Comparison of ENCODE assay signal across 26 cellular contexts in the genomic region with DNA sequence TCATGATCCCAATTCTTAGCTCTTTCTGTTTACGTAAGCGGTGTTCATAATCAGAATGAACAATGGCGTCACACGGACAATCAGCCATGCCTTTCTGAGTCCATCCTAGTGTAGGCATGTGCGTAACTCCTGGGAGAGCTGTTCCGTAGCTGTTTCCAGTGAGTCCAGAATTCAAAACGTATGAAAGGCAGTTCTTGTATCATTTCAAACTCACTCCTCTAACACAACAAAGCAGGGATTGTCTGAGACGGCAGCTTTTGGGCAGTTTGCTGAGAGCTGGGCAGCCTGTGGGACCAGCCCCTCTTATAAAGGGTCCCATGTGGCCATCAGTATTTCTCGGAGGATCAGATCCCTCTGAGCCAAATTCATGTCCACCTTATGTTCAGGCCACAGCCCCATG. TPM values are rescaled to one million over a fixed set of nuclear protein-coding genes. Genes with fewer than 3 reads are reported as not detected.
DNase-seq lines count a peak whose midpoint lies in the region; ATAC-seq and TF ChIP-seq lines count a peak whose summit lies in the region.
"Had no signal": no experiment of that assay in that cellular context is flagged by ENCODE, and none has a peak within 500 bp of the region (broad histone marks: within the 10 kb centered on the region; RNA-seq: fewer than 3 reads in every experiment).

No MANE protein-coding gene starts in this region.

- H3K4me1 ChIP-seq in trophoblast cell (ENCODE audit: control insufficient read depth in 1 of 2, insufficient read depth in 2 of 2, low read length in 2 of 2): peaks cover 0 to 2% of the 10 kb centered on the region in 2 experiments
- H3K4me1 ChIP-seq: Peyer's patch, prostate gland, SJSA1, uterus had no signal

- H3K27me3 ChIP-seq in trophoblast cell (ENCODE audit: insufficient read depth, low read length): no peaks in the 10 kb centered on the region
- H3K27me3 ChIP-seq: heart right ventricle, Peyer's patch, SJSA1, uterus had no signal

- no peak overlapping the region for H2BK120ac ChIP-seq in trophoblast cell (ENCODE audit: insufficient read depth, low read length, poor library complexity)

- H3K27ac ChIP-seq in C4-2B (peak overlapping the region; percentile 61; the same call in 1 of the 2 replicates), trophoblast cell (ENCODE audit: low read depth, low read length) (no peak overlapping the region)
- H3K27ac ChIP-seq: heart right ventricle, Peyer's patch, prostate gland, SJSA1, skin epidermis, uterus had no signal

- H3K79me2 ChIP-seq in trophoblast cell (ENCODE audit: control insufficient read depth, insufficient read depth, low read length, poor library complexity): no peaks in the 10 kb centered on the region

- TF ChIP-seq CTCF in C4-2B (conservative IDR thresholded peaks at IDR 0.05): no peak

- H3K4me2 ChIP-seq in trophoblast cell (ENCODE audit: low read length): no peak overlapping the region

- no peak overlapping the region for H2BK5ac ChIP-seq in trophoblast cell (ENCODE audit: low read depth, low read length, poor library complexity)

- peaks cover 4 to 6% of the 10 kb centered on the region in 2 experiments for H3K36me3 ChIP-seq in trophoblast cell (ENCODE audit: control insufficient read depth in 1 of 2, insufficient read depth in 2 of 2, low read length in 2 of 2)
- H3K36me3 ChIP-seq: Peyer's patch, prostate gland, SJSA1, uterus had no signal

- peak overlapping the region; percentile 9 for H2AK5ac ChIP-seq in trophoblast cell (ENCODE audit: low read length)

- H3K4ac ChIP-seq in trophoblast cell (ENCODE audit: low read depth, low read length): no peak overlapping the region

- no peak overlapping the region for H4K8ac ChIP-seq in trophoblast cell (ENCODE audit: low read depth, low read length)

- H3K23ac ChIP-seq in trophoblast cell (ENCODE audit: low read length): no peak overlapping the region

- H3K14ac ChIP-seq in trophoblast cell (ENCODE audit: low read length): no peak overlapping the region

- no peaks in the 10 kb centered on the region for H3K9me3 ChIP-seq in trophoblast cell (ENCODE audit: insufficient read depth, low read depth, low read length)
- H3K9me3 ChIP-seq: heart right ventricle, mucosa of descending colon, Peyer's patch, prostate gland, SJSA1, uterus had no signal

- WGBS in trophoblast cell (ENCODE audit: extremely low coverage, insufficient coverage, insufficient read length): no CpG with 5 or more reads among the region's 9 CpGs

- no peak overlapping the region for H2BK12ac ChIP-seq in trophoblast cell (ENCODE audit: low read length)

- no peak overlapping the region for H3K4me3 ChIP-seq in trophoblast cell (ENCODE audit: low read depth, low read length)
- H3K4me3 ChIP-seq: heart right ventricle, mucosa of descending colon, Peyer's patch, prostate gland, SJSA1, skin epidermis, uterus had no signal

- no peak overlapping the region for H3K18ac ChIP-seq in trophoblast cell (ENCODE audit: low read length)

- no peak overlapping the region for H3K9ac ChIP-seq in trophoblast cell (ENCODE audit: low read length)

- no peak for ATAC-seq in HG03520 (IDR thresholded peaks at IDR 0.05; ENCODE audit: unreplicated experiment)
- ATAC-seq: activated CD8-positive, alpha-beta memory T cell treated with anti-CD3 and anti-CD28 coated beads, Interleukin-2, amount 10 ng/mL, durations not matched to agents 7 days and 5 days; heart right ventricle; left ventricle myocardium superior; mucosa of descending colon; T-helper 17 cell had no signal

- no peak overlapping the region for H4K12ac ChIP-seq in trophoblast cell (ENCODE audit: low read depth, low read length)

- H4K91ac ChIP-seq in trophoblast cell (ENCODE audit: low read depth, low read length): no peak overlapping the region

- DNase-seq in amygdala (lab: John Stamatoyannopoulos, UW) (peak in 41 of 56 donors; percentile 1 to 70 (median 13)), hippocampal formation (lab: John Stamatoyannopoulos, UW) (peak; percentile 56 to 70), trophoblast cell (no peak), GOT3 (lab: John Stamatoyannopoulos, UW) (no peak)
- DNase-seq in effector CD8-positive, alpha-beta T cell (lab: John Stamatoyannopoulos, UW): no peak
- DNase-seq in activated naive CD4-positive, alpha-beta T cell treated with anti-CD3 and anti-CD28 coated beads, Interleukin-2, amount 50 U/mL, for 16 hours: no peak
- DNase-seq: activated CD4-positive, alpha-beta T cell treated with anti-CD3 and anti-CD28 coated beads, Interleukin-2, amount 10 ng/mL, durations not matched to agents 24 days and 14 days; activated CD8-positive, alpha-beta memory T cell treated with anti-CD3 and anti-CD28 coated beads, Interleukin-2, amount 10 ng/mL, durations not matched to agents 7 days and 5 days; activated naive CD4-positive, alpha-beta T cell treated with Interleukin-2 at 50 U/mL for 16 hours; activated T-cell treated with anti-CD3 and anti-CD28 coated beads, Interleukin-2, amount 50 U/mL, for 72 hours; cortex of kidney; H7; heart right ventricle; immature natural killer cell; Kasumi-1; left ventricle myocardium superior; mucosa of descending colon; NCI-H510A treated with DMSO at 0.1 percent for 48 hours; Peyer's patch; T-helper 17 cell; uterus had no signal

- H3K79me1 ChIP-seq in trophoblast cell (ENCODE audit: low read length): no peaks in the 10 kb centered on the region

- no peak overlapping the region for H2AFZ ChIP-seq in trophoblast cell (ENCODE audit: insufficient read depth, low read length, poor library complexity)

RNA-seq across cellular contexts. Expression of gene PSPH, which starts 43.4 kb away (rescaled TPM):
- polyA plus RNA-seq in trophoblast cell (2013): 9.9 and 10.7 TPM in 2 replicates

RNA-seq across cellular contexts. Expression of gene NIPSNAP2, which starts 43.5 kb away (rescaled TPM):
- 43.8 and 46.2 TPM in 2 replicates for polyA plus RNA-seq in trophoblast cell (2013)

RNA-seq across cellular contexts. Expression of gene CCT6A, which starts 43.7 kb away (rescaled TPM):
- 211 and 221 TPM in 2 replicates for polyA plus RNA-seq in trophoblast cell (2013)

RNA-seq across cellular contexts. Expression of gene SUMF2, which starts 56.2 kb away (rescaled TPM):
- polyA plus RNA-seq in trophoblast cell (2013): 57.1 and 59.3 TPM in 2 replicates

RNA-seq across cellular contexts. Expression of gene MRPS17, which starts 56.2 kb away (rescaled TPM):
- polyA plus RNA-seq in trophoblast cell (2013): 16.4 and 16.9 TPM in 2 replicates

Comparison
In these comparisons a context has a peak if more than half of its experiments do, and no peak if none do; other contexts are left out.
1. DNase-seq: peak in amygdala (41 of 56) and hippocampal formation (2 of 2); none in trophoblast cell (0 of 2), GOT3 (single experiment), effector CD8-positive, alpha-beta T cell (single experiment) and activated naive CD4-positive, alpha-beta T cell treated with anti-CD3 and anti-CD28 coated beads, Interleukin-2, amount 50 U/mL, for 16 hours (single experiment).